Comparison of ENCODE assay signal across 35 cellular contexts in the genomic region with DNA sequence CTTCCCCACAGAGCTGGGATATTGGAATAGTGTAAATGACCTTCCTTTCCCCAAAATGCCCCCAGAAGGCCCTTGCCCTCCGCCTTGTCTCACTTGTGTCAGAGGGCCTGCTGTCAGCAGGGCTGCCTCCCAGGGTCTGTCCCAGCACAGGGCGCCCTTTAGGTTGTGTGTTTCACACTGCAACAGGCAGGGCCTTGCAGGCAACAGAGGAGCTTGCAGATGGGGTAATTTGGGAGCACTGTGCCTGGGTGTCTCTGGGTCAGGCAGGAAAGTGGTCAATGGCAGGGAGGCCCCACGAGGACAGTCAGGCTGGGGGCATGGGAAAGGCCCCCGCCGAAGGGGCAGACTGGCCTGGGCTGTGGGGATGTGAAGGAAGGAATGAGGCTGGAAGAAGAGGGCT.
DNase-seq lines count a peak whose midpoint lies in the region; ATAC-seq and TF ChIP-seq lines count a peak whose summit lies in the region.
"Had no signal": no experiment of that assay in that cellular context is flagged by ENCODE, and none has a peak within 500 bp of the region (broad histone marks: within the 10 kb centered on the region; RNA-seq: fewer than 3 reads in every experiment).

No MANE protein-coding gene starts in this region.

- no peak overlapping the region for H2AFZ ChIP-seq in osteoblast (ENCODE audit: low read length)

- H3K27ac Mint-ChIP-seq in neural crest cell (ENCODE audit: unreplicated experiment), result peak overlapping the region; percentile 75
- H3K27ac Mint-ChIP-seq: B cell; CD4-positive, alpha-beta memory T cell; CD4-positive, alpha-beta T cell; CD4-positive, CD25-positive, alpha-beta regulatory T cell; CD8-positive, alpha-beta memory T cell; CD8-positive, alpha-beta T cell had no signal

- no peaks in the 10 kb centered on the region for H3K36me3 ChIP-seq in osteoblast (ENCODE audit: insufficient read depth, low read length)
- H3K36me3 ChIP-seq: BE2C; BLaER1; BLaER1 treated with 17β-estradiol and CSF1 and Interleukin-3, amounts not matched to agents 10 nM and 100 nM had no signal

- no peaks in the 10 kb centered on the region for H3K27me3 Mint-ChIP-seq in neural crest cell (ENCODE audit: low read depth)
- H3K27me3 Mint-ChIP-seq in activated T-cell treated with anti-CD3 and anti-CD28 coated beads, Interleukin-2, amount 50 U/mL, for 4 hours (ENCODE audit: low read depth), result peaks cover 3% of the 10 kb centered on the region
- H3K27me3 Mint-ChIP-seq: B cell had no signal

- no peaks in the 10 kb centered on the region for H3K4me1 Mint-ChIP-seq in neural crest cell
- no peaks in the 10 kb centered on the region for H3K4me1 Mint-ChIP-seq in activated T-cell treated with anti-CD3 and anti-CD28 coated beads, Interleukin-2, amount 50 U/mL, for 4 hours (ENCODE audit: low read depth)
- H3K4me1 Mint-ChIP-seq: B cell; CD4-positive, alpha-beta memory T cell; CD4-positive, CD25-positive, alpha-beta regulatory T cell; CD8-positive, alpha-beta memory T cell had no signal

- no peaks in the 10 kb centered on the region for H3K9me3 Mint-ChIP-seq in neural crest cell
- peaks cover 5% of the 10 kb centered on the region for H3K9me3 Mint-ChIP-seq in activated T-cell treated with anti-CD3 and anti-CD28 coated beads, Interleukin-2, amount 50 U/mL, for 4 hours

- no peaks in the 10 kb centered on the region for H3K9me3 ChIP-seq in osteoblast (ENCODE audit: low read depth, low read length)
- H3K9me3 ChIP-seq: BE2C, Caco-2 had no signal

- H3K4me1 ChIP-seq in osteoblast (ENCODE audit: insufficient read depth, low read length), result no peaks in the 10 kb centered on the region
- H3K4me1 ChIP-seq: BE2C, BLaER1, Caco-2 had no signal

- H4K20me1 ChIP-seq in osteoblast (ENCODE audit: insufficient read depth, low read length), result no peaks in the 10 kb centered on the region
- H4K20me1 ChIP-seq: BLaER1; BLaER1 treated with 17β-estradiol and CSF1 and Interleukin-3, amounts not matched to agents 10 nM and 100 nM had no signal

- no peak for ATAC-seq in GM18909 (IDR thresholded peaks at IDR 0.05; ENCODE audit: poor library complexity, unreplicated experiment)
- no peak for ATAC-seq in activated T-cell treated with anti-CD3 and anti-CD28 coated beads, Interleukin-2, amount 50 U/mL, for 4 hours
- ATAC-seq: A549; CD8-positive, alpha-beta T cell had no signal

- DNase-seq in GM13976 (ENCODE audit: low spot score) (peak; percentile 17), GM13977 (ENCODE audit: low spot score) (peak; percentile 8), neural crest cell (ENCODE audit: low read depth, low spot score) (no peak), osteoblast (ENCODE audit: insufficient read length, low spot score, missing footprints) (peak; percentile 76), NCI-H345 (lab: John Stamatoyannopoulos, UW) (no peak)
- DNase-seq in activated T-cell treated with anti-CD3 and anti-CD28 coated beads, Interleukin-2, amount 50 U/mL, for 4 hours, result no peak
- no peak for DNase-seq in activated naive CD4-positive, alpha-beta T cell treated with Interleukin-2 at 50 U/mL for 16 hours
- DNase-seq: 8988T; ACHN; AML-193; BE2C; C1 segment of cervical spinal cord; Caco-2; Calu3; CD4-positive, alpha-beta memory T cell; CD4-positive, alpha-beta T cell; CD4-positive, CD25-positive, alpha-beta regulatory T cell; CD8-positive, alpha-beta memory T cell; CD8-positive, alpha-beta T cell; COR-L47; DMS 273 treated with DMSO at 0.1 percent for 48 hours; DMS153; DMS53; DMS79; DMS79 treated with DMSO at 0.1 percent for 48 hours; DND-41; EL had no signal

- H3K27ac ChIP-seq in osteoblast (ENCODE audit: low read depth, low read length), result no peak overlapping the region
- H3K27ac ChIP-seq: 22Rv1; BLaER1; BLaER1 treated with 17β-estradiol and CSF1 and Interleukin-3, amounts not matched to agents 10 nM and 100 nM; C4-2B had no signal

- H3K4me2 ChIP-seq in osteoblast (ENCODE audit: insufficient read depth, low read length), result no peak overlapping the region
- H3K4me2 ChIP-seq: A549; BLaER1; BLaER1 treated with 17β-estradiol and CSF1 and Interleukin-3, amounts not matched to agents 10 nM and 100 nM had no signal

- no peak for TF ChIP-seq CTCF in GM13976 (IDR thresholded peaks at IDR 0.05; ENCODE audit: borderline replicate concordance, control extremely low read depth, extremely low read depth, insufficient read depth, missing control alignments)
- no peak for TF ChIP-seq CTCF in GM13977 (IDR thresholded peaks at IDR 0.05; ENCODE audit: extremely low read depth, insufficient read depth, missing control alignments)
- TF ChIP-seq CTCF in neural crest cell (conservative IDR thresholded peaks at IDR 0.05), result no peak
- no peak for TF ChIP-seq CTCF in osteoblast (IDR thresholded peaks at IDR 0.05; ENCODE audit: extremely low read depth, low read depth, low read length)

- no peaks in the 10 kb centered on the region for H3K36me3 Mint-ChIP-seq in neural crest cell (ENCODE audit: low read depth)
- no peaks in the 10 kb centered on the region for H3K36me3 Mint-ChIP-seq in activated T-cell treated with anti-CD3 and anti-CD28 coated beads, Interleukin-2, amount 50 U/mL, for 4 hours (ENCODE audit: insufficient read depth)
- H3K36me3 Mint-ChIP-seq: CD14-positive monocyte; CD4-positive, CD25-positive, alpha-beta regulatory T cell; CD8-positive, alpha-beta T cell had no signal

- no peaks in the 10 kb centered on the region for H3K79me2 ChIP-seq in osteoblast (ENCODE audit: insufficient read depth, low read length)

- in situ Hi-C loops in GM13976 (cut with MboI; ENCODE audit: low sequenced_read_pairs, unreplicated experiment), result no loop called here
- in situ Hi-C loops in GM13977 (cut with MboI; ENCODE audit: low pct_unique_long_range_greater_than_20kb, low sequenced_read_pairs, unreplicated experiment), result no loop called here

- H3K4me3 ChIP-seq in osteoblast (ENCODE audit: insufficient read depth, low read length), result no peak overlapping the region
- H3K4me3 ChIP-seq: A549; BLaER1; BLaER1 treated with 17β-estradiol and CSF1 and Interleukin-3, amounts not matched to agents 10 nM and 100 nM had no signal

- H3K27me3 ChIP-seq in osteoblast (ENCODE audit: insufficient read depth, low read length), result peaks cover under 1% of the 10 kb centered on the region
- H3K27me3 ChIP-seq: BLaER1; BLaER1 treated with 17β-estradiol and CSF1 and Interleukin-3, amounts not matched to agents 10 nM and 100 nM had no signal

- no peak overlapping the region for H3K4me3 Mint-ChIP-seq in neural crest cell
- H3K4me3 Mint-ChIP-seq in activated T-cell treated with anti-CD3 and anti-CD28 coated beads, Interleukin-2, amount 50 U/mL, for 4 hours, result no peak overlapping the region
- H3K4me3 Mint-ChIP-seq: B cell; CD14-positive monocyte; CD4-positive, alpha-beta memory T cell; CD4-positive, alpha-beta T cell; CD4-positive, CD25-positive, alpha-beta regulatory T cell; CD8-positive, alpha-beta memory T cell; CD8-positive, alpha-beta T cell had no signal

Comparison
In these comparisons a context has a peak if more than half of its experiments do, and no peak if none do; other contexts are left out.
1. DNase-seq: peak in GM13976 (single experiment), GM13977 (single experiment) and osteoblast (single experiment); none in neural crest cell (single experiment), activated T-cell treated with anti-CD3 and anti-CD28 coated beads, Interleukin-2, amount 50 U/mL, for 4 hours (single experiment), activated naive CD4-positive, alpha-beta T cell treated with Interleukin-2 at 50 U/mL for 16 hours (single experiment) and NCI-H345 (single experiment).